ENCODE assay signal across 10 cellular contexts in the genomic region with DNA sequence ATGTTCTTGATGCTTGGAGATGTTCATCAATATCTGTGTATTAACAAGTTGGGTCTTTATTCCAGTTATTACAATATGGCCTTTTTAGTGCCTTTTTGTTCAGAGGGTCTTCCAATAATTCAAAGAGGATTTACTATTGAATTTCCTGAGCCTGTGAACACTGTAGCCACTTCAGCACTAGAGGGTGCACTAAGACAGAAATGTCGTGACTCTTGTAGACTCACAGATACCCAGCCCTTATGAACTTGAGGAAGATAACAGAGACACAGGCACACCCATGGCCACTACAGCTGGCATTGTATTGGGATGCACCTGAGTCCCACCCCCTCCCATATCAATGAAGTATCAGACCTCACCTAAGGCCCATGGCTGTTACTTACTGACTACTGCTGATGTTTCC. TPM values are rescaled to one million over a fixed set of nuclear protein-coding genes. Genes with fewer than 3 reads are reported as not detected.
DNase-seq lines count a peak whose midpoint lies in the region; ATAC-seq and TF ChIP-seq lines count a peak whose summit lies in the region.
"Had no signal": no experiment of that assay in that cellular context is flagged by ENCODE, and none has a peak within 500 bp of the region (broad histone marks: within the 10 kb centered on the region; RNA-seq: fewer than 3 reads in every experiment).

No MANE protein-coding gene starts in this region.

- CTCF ChIA-PET in PC-3 (lab: Charles Lee): no interaction called here

- no peaks in the 10 kb centered on the region for H3K79me2 ChIP-seq in PC-3 (ENCODE audit: low read length)

- H3K4me2 ChIP-seq in PC-3 (ENCODE audit: low read length): no peak overlapping the region

- H3K27ac Mint-ChIP-seq in stimulated activated memory B cell treated with anti-CD40 and anti-IgM and Interleukin-4, amounts not matched to agents 10 μg/mL and 1 μg/mL and 100 μg/mL, for 72 hours: no peak overlapping the region
- H3K27ac Mint-ChIP-seq: activated T-helper 2 cell treated with anti-CD3 and anti-CD28 coated beads, Interferon-gamma antibody, Interleukin-2, Interleukin-4, amounts not matched to agents 10 μg/mL and 5 μg/mL and 100 μg/mL, durations not matched to agents 14 hours and 24 hours and 36 hours had no signal

- H3K4me1 ChIP-seq in PC-3 (ENCODE audit: insufficient read depth, low read length) (no peaks in the 10 kb centered on the region), tibial nerve (no peaks in the 10 kb centered on the region)

- BruUV-seq in PC-3 (replicated peaks; lab: Mats Ljungman, UMichigan): no TSS peak

- DNase-seq in HT1080 (ENCODE audit: low read depth) (peak; percentile 10), PC-3 (peak; percentile 42), iPS-NIHi7 (ENCODE audit: extremely low spot score) (peak; percentile 48), hippocampal formation (lab: John Stamatoyannopoulos, UW) (no peak), tibial nerve (ENCODE audit: low spot score in 2 of 2) (no peak), mucosa of gallbladder (ENCODE audit: low spot score) (no peak)

- TF ChIP-seq CTCF in C4-2B (conservative IDR thresholded peaks at IDR 0.05) (peak; percentile 58), PC-3 (conservative IDR thresholded peaks at IDR 0.05; ENCODE audit: low read depth, low read length) (peak; percentile 58), tibial nerve (IDR thresholded peaks at IDR 0.05) (no peak)

- H4K20me1 ChIP-seq in PC-3 (ENCODE audit: low read length): no peaks in the 10 kb centered on the region

- H3K4me1 Mint-ChIP-seq in stimulated activated memory B cell treated with anti-CD40 and anti-IgM and Interleukin-4, amounts not matched to agents 10 μg/mL and 1 μg/mL and 100 μg/mL, for 72 hours: no peaks in the 10 kb centered on the region

- ATAC-seq in PC-3: peak; percentile 43; the same call in 1 of the 2 replicates
- no peak for ATAC-seq in stimulated activated memory B cell treated with anti-CD40 and anti-IgM and Interleukin-4, amounts not matched to agents 10 μg/mL and 1 μg/mL and 100 μg/mL, for 72 hours

- no peaks in the 10 kb centered on the region for H3F3A ChIP-seq in PC-3 (ENCODE audit: low read length, unreplicated experiment)

- intact Hi-C loops in PC-3 (cut with micrococcal nuclease): loop anchor here (1.0 kb wide), 1 partner anchor 412 kb away; no protein-coding TSS in a partner anchor

- H3K4me3 ChIP-seq in PC-3 (ENCODE audit: low read length) (no peak overlapping the region), tibial nerve (no peak overlapping the region)

- TF ChIP-seq EP300 in tibial nerve (IDR thresholded peaks at IDR 0.05): no peak

- H3K27ac ChIP-seq in C4-2B: no peak overlapping the region; the same call in 1 of the 2 replicates
- H3K27ac ChIP-seq in PC-3 (ENCODE audit: low read length): no peak overlapping the region
- H3K27ac ChIP-seq in tibial nerve: no peak overlapping the region

- TF ChIP-seq POLR2A in tibial nerve (IDR thresholded peaks at IDR 0.05): no peak

- H3K9me3 ChIP-seq in PC-3 (ENCODE audit: low read length) (no peaks in the 10 kb centered on the region), tibial nerve (no peaks in the 10 kb centered on the region)

- H3K9ac ChIP-seq in PC-3 (ENCODE audit: low read length): no peak overlapping the region

- H3K36me3 Mint-ChIP-seq in stimulated activated memory B cell treated with anti-CD40 and anti-IgM and Interleukin-4, amounts not matched to agents 10 μg/mL and 1 μg/mL and 100 μg/mL, for 72 hours: no peaks in the 10 kb centered on the region

- WGBS in tibial nerve, 2 donors: 13 to 31% methylated on average over 1 of the region's 1 CpG

- H3K27me3 ChIP-seq in PC-3 (ENCODE audit: low read length): no peaks in the 10 kb centered on the region
- H3K27me3 ChIP-seq in tibial nerve: no peaks in the 10 kb centered on the region

- H3K36me3 ChIP-seq in PC-3 (ENCODE audit: low read depth, low read length) (no peaks in the 10 kb centered on the region), tibial nerve (no peaks in the 10 kb centered on the region)

- H3K4me3 Mint-ChIP-seq in stimulated activated memory B cell treated with anti-CD40 and anti-IgM and Interleukin-4, amounts not matched to agents 10 μg/mL and 1 μg/mL and 100 μg/mL, for 72 hours: no peak overlapping the region

- no peaks in the 10 kb centered on the region for H3K27me3 Mint-ChIP-seq in stimulated activated memory B cell treated with anti-CD40 and anti-IgM and Interleukin-4, amounts not matched to agents 10 μg/mL and 1 μg/mL and 100 μg/mL, for 72 hours

- H2AFZ ChIP-seq in PC-3 (ENCODE audit: low read length): no peak overlapping the region

- POLR2A ChIA-PET in PC-3 (lab: Charles Lee; ENCODE audit: unreplicated experiment): no interaction called here

- peaks cover 6% of the 10 kb centered on the region for H3K9me3 Mint-ChIP-seq in stimulated activated memory B cell treated with anti-CD40 and anti-IgM and Interleukin-4, amounts not matched to agents 10 μg/mL and 1 μg/mL and 100 μg/mL, for 72 hours
- H3K9me3 Mint-ChIP-seq: activated T-helper 2 cell treated with anti-CD3 and anti-CD28 coated beads, Interferon-gamma antibody, Interleukin-2, Interleukin-4, amounts not matched to agents 10 μg/mL and 5 μg/mL and 100 μg/mL, durations not matched to agents 14 hours and 24 hours and 36 hours had no signal

- no peaks in the 10 kb centered on the region for H3K9me2 ChIP-seq in PC-3 (replicated peaks; ENCODE audit: low read length)

RNA-seq across cellular contexts. Expression of gene ACTRT1, which starts 54.4 kb away (rescaled TPM):
- not detected in 2 replicates for total RNA-seq in HT1080 (2014; rRNA removed; shearing (Covaris generic))
- polyA plus RNA-seq in HT1080 (2015; cell fraction: cytosol; rRNA removed): not detected in 2 replicates
- not detected in 2 replicates for polyA plus RNA-seq in HT1080 (2015; cell fraction: nucleus; rRNA removed)
- total RNA-seq in PC-3 (2014; rRNA removed): not detected in 2 replicates
- total RNA-seq in tibial nerve: not detected
- total RNA-seq in mucosa of gallbladder: not detected
- total RNA-seq: activated T-helper 2 cell treated with anti-CD3 and anti-CD28 coated beads, Interferon-gamma antibody, Interleukin-2, Interleukin-4, amounts not matched to agents 10 μg/mL and 5 μg/mL and 100 μg/mL, durations not matched to agents 14 hours and 24 hours and 36 hours; T-helper 1 cell treated with Interleukin-12 subunit alpha and Interleukin-12 subunit beta and Interleukin-4 antibody, amounts not matched to agents 30 ng/mL and 1 ng/mL, for 36 hours had no signal

Comparison
In these comparisons a context has a peak if more than half of its experiments do, and no peak if none do; other contexts are left out.
1. CTCF ChIP-seq: peak in C4-2B (single experiment) and PC-3 (single experiment); none in tibial nerve (0 of 5).
2. DNase-seq: peak in HT1080 (single experiment), PC-3 (single experiment) and iPS-NIHi7 (single experiment); none in hippocampal formation (0 of 2), tibial nerve (0 of 2) and mucosa of gallbladder (single experiment).